In genomic region chr5:143976055-143976454, GRCh38 we compare ENCODE assay signal across 14 cellular contexts.
"Had no signal": no experiment of that assay in that cellular context is flagged by ENCODE, and none has a peak within 500 bp of the region (broad histone marks: within the 10 kb centered on the region; RNA-seq: fewer than 3 reads in every experiment).

No MANE protein-coding gene starts in this region.

- H3K27me3 ChIP-seq: ascending aorta, cardiac muscle cell, neural progenitor cell, ovary, sigmoid colon had no signal

- DNase-seq: activated CD4-positive, alpha-beta T cell treated with anti-CD3 and anti-CD28 coated beads, Interleukin-2, amount 50 U/mL, for 4 hours; activated CD4-positive, CD25-positive, alpha-beta regulatory T cell treated with anti-CD3 and anti-CD28 coated beads, Interleukin-2, amount 50 U/mL, for 72 hours; activated naive CD4-positive, alpha-beta T cell treated with Interleukin-2 at 50 U/mL for 16 hours; activated T-cell treated with anti-CD3 and anti-CD28 coated beads for 4 hours; erythroblast; left colon; ovary; sigmoid colon; stimulated activated CD4-positive, alpha-beta T cell treated with anti-CD3 and anti-CD28 coated beads, Interleukin-1b, Interleukin-23, amount 100 ng/mL, for 48 hours; stimulated activated naive CD8-positive, alpha-beta T cell treated with anti-CD3 and anti-CD28 coated beads, Interleukin-15, amount 100 ng/mL, for 72 hours had no signal

- H3K27ac ChIP-seq: ascending aorta, cardiac muscle cell, neural progenitor cell, ovary, sigmoid colon had no signal

- H3K36me3 ChIP-seq: ascending aorta, cardiac muscle cell, neural progenitor cell, ovary, sigmoid colon had no signal

- H3K4me3 ChIP-seq: ascending aorta, cardiac muscle cell, lung, neural progenitor cell, ovary, sigmoid colon had no signal

- H3K4me1 ChIP-seq: ascending aorta, neural progenitor cell, sigmoid colon had no signal

- H3K9me3 ChIP-seq: ascending aorta, ovary, sigmoid colon had no signal

- ATAC-seq: left colon; stimulated activated naive CD8-positive, alpha-beta T cell treated with anti-CD3 and anti-CD28 coated beads, Interleukin-15, amount 100 ng/mL, for 72 hours had no signal
